ENCODE assay signal across 1 cellular context in the genomic region with DNA sequence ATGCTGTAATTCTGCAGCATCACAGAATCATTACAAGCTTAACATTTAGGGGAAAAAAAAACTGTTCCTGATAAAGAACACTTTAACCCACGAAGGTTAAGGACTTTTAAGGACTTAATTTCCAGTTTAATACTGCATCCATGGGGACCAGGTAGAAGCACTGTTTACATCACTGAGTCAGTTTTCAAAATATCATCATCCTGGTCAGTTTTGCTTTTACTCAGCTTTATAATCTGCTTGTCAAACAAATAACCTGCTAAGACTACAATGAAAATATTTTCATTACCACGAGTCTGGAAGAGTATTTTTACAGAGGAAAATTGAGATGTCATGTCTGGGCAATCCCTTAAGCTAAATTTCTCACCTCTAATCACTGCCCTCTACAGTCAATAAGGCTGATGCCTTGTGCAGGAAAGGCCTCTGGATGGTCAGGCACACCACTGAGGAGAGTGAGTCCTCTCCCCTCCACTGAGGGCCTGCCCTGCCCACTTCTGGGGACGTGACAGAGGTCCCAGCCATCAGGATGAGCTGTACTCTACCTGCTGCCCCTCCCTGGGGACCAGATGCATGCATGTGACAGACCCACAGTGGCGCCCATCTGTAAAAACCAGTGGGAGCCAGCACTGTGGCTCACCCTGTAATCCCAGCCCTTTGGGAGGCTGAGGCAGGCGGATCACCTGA.
TF ChIP-seq lines count a peak whose summit lies in the region.

No MANE protein-coding gene starts in this region.

TF ChIP-seq in HepG2, 621 proteins besides CTCF, POLR2A, EP300 and RAD21:
- no peak for TF ChIP-seq ZNF766 (CRISPR knock-in tag; IDR thresholded peaks at IDR 0.05; ENCODE audit: borderline replicate concordance)
- TF ChIP-seq MED1 (CRISPR knock-in tag; IDR thresholded peaks at IDR 0.05), result no peak
- TF ChIP-seq ZNF749 (CRISPR knock-in tag; IDR thresholded peaks at IDR 0.05; ENCODE audit: borderline replicate concordance), result no peak
- TF ChIP-seq RFXAP (CRISPR knock-in tag; IDR thresholded peaks at IDR 0.05; ENCODE audit: borderline replicate concordance), result no peak
- no peak for TF ChIP-seq HOXA9 (CRISPR knock-in tag; IDR thresholded peaks at IDR 0.05; ENCODE audit: borderline replicate concordance)
- TF ChIP-seq, protein P1, sequence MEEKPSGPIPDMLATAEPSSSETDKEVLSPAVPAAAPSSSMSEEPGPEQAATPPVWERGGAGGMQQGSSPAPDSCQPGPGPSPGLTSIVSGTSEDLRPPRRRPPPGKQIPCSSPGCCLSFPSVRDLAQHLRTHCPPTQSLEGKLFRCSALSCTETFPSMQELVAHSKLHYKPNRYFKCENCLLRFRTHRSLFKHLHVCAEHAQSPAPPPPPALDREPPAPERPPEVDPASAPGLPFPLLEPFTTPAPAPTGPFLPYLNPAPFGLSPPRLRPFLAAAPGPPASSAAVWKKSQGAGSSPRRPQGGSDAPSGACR (CRISPR knock-in tag; IDR thresholded peaks at IDR 0.05), result no peak
- TF ChIP-seq, protein P2, sequence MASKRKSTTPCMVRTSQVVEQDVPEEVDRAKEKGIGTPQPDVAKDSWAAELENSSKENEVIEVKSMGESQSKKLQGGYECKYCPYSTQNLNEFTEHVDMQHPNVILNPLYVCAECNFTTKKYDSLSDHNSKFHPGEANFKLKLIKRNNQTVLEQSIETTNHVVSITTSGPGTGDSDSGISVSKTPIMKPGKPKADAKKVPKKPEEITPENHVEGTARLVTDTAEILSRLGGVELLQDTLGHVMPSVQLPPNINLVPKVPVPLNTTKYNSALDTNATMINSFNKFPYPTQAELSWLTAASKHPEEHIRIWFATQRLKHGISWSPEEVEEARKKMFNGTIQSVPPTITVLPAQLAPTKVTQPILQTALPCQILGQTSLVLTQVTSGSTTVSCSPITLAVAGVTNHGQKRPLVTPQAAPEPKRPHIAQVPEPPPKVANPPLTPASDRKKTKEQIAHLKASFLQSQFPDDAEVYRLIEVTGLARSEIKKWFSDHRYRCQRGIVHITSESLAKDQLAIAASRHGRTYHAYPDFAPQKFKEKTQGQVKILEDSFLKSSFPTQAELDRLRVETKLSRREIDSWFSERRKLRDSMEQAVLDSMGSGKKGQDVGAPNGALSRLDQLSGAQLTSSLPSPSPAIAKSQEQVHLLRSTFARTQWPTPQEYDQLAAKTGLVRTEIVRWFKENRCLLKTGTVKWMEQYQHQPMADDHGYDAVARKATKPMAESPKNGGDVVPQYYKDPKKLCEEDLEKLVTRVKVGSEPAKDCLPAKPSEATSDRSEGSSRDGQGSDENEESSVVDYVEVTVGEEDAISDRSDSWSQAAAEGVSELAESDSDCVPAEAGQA (IDR thresholded peaks at IDR 0.05; ENCODE audit: low read depth), result no peak
- TF ChIP-seq, protein P2 (CRISPR knock-in tag; IDR thresholded peaks at IDR 0.05; ENCODE audit: borderline replicate concordance), result no peak
- TF ChIP-seq, protein P3, sequence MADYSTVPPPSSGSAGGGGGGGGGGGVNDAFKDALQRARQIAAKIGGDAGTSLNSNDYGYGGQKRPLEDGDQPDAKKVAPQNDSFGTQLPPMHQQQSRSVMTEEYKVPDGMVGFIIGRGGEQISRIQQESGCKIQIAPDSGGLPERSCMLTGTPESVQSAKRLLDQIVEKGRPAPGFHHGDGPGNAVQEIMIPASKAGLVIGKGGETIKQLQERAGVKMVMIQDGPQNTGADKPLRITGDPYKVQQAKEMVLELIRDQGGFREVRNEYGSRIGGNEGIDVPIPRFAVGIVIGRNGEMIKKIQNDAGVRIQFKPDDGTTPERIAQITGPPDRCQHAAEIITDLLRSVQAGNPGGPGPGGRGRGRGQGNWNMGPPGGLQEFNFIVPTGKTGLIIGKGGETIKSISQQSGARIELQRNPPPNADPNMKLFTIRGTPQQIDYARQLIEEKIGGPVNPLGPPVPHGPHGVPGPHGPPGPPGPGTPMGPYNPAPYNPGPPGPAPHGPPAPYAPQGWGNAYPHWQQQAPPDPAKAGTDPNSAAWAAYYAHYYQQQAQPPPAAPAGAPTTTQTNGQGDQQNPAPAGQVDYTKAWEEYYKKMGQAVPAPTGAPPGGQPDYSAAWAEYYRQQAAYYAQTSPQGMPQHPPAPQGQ (CRISPR knock-in tag; IDR thresholded peaks at IDR 0.05; ENCODE audit: borderline replicate concordance), result no peak
- no peak for TF ChIP-seq CAMTA2 (CRISPR knock-in tag; IDR thresholded peaks at IDR 0.05; ENCODE audit: borderline replicate concordance)
- no peak for TF ChIP-seq ZNF350 (CRISPR knock-in tag; IDR thresholded peaks at IDR 0.05; ENCODE audit: borderline replicate concordance, low read depth)
- TF ChIP-seq, protein P4, sequence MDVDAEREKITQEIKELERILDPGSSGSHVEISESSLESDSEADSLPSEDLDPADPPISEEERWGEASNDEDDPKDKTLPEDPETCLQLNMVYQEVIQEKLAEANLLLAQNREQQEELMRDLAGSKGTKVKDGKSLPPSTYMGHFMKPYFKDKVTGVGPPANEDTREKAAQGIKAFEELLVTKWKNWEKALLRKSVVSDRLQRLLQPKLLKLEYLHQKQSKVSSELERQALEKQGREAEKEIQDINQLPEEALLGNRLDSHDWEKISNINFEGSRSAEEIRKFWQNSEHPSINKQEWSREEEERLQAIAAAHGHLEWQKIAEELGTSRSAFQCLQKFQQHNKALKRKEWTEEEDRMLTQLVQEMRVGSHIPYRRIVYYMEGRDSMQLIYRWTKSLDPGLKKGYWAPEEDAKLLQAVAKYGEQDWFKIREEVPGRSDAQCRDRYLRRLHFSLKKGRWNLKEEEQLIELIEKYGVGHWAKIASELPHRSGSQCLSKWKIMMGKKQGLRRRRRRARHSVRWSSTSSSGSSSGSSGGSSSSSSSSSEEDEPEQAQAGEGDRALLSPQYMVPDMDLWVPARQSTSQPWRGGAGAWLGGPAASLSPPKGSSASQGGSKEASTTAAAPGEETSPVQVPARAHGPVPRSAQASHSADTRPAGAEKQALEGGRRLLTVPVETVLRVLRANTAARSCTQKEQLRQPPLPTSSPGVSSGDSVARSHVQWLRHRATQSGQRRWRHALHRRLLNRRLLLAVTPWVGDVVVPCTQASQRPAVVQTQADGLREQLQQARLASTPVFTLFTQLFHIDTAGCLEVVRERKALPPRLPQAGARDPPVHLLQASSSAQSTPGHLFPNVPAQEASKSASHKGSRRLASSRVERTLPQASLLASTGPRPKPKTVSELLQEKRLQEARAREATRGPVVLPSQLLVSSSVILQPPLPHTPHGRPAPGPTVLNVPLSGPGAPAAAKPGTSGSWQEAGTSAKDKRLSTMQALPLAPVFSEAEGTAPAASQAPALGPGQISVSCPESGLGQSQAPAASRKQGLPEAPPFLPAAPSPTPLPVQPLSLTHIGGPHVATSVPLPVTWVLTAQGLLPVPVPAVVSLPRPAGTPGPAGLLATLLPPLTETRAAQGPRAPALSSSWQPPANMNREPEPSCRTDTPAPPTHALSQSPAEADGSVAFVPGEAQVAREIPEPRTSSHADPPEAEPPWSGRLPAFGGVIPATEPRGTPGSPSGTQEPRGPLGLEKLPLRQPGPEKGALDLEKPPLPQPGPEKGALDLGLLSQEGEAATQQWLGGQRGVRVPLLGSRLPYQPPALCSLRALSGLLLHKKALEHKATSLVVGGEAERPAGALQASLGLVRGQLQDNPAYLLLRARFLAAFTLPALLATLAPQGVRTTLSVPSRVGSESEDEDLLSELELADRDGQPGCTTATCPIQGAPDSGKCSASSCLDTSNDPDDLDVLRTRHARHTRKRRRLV (CRISPR knock-in tag; IDR thresholded peaks at IDR 0.05), result no peak
- TF ChIP-seq TOPORS (CRISPR knock-in tag; IDR thresholded peaks at IDR 0.05), result no peak
- no peak for TF ChIP-seq ZNF20 (CRISPR knock-in tag; IDR thresholded peaks at IDR 0.05)
- no peak for TF ChIP-seq ZNF138 (CRISPR knock-in tag; IDR thresholded peaks at IDR 0.05; ENCODE audit: low read depth)
- TF ChIP-seq, protein P5, sequence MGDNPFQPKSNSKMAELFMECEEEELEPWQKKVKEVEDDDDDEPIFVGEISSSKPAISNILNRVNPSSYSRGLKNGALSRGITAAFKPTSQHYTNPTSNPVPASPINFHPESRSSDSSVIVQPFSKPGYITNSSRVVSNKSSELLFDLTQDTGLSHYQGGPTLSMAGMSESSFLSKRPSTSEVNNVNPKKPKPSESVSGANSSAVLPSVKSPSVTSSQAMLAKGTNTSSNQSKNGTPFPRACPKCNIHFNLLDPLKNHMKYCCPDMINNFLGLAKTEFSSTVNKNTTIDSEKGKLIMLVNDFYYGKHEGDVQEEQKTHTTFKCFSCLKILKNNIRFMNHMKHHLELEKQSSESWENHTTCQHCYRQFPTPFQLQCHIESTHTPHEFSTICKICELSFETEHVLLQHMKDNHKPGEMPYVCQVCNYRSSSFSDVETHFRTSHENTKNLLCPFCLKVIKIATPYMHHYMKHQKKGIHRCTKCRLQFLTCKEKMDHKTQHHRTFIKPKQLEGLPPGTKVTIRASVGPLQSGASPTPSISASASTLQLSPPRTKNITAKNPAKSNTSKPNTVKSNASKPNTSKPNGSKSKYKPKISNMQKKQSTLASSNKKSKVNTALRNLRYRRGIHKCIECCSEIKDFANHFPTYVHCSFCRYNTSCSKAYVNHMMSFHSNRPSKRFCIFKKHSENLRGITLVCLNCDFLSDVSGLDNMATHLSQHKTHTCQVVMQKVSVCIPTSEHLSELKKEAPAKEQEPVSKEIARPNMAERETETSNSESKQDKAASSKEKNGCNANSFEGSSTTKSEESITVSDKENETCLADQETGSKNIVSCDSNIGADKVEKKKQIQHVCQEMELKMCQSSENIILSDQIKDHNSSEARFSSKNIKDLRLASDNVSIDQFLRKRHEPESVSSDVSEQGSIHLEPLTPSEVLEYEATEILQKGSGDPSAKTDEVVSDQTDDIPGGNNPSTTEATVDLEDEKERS (CRISPR knock-in tag; IDR thresholded peaks at IDR 0.05), result no peak
- TF ChIP-seq ZNF589 (CRISPR knock-in tag; conservative IDR thresholded peaks at IDR 0.05), result no peak
- TF ChIP-seq TAF1 (CRISPR knock-in tag; IDR thresholded peaks at IDR 0.05), result no peak
- TF ChIP-seq SSRP1 (CRISPR knock-in tag; IDR thresholded peaks at IDR 0.05), result no peak
- TF ChIP-seq ZFP90 (CRISPR knock-in tag; IDR thresholded peaks at IDR 0.05; ENCODE audit: borderline replicate concordance), result no peak
TF ChIP-seq in HepG2: peak in this region for 0.
